Comparison of ENCODE assay signal across 22 cellular contexts in genomic region chr10:22545643-22546042, GRCh38.
A peak's percentile ranks its signal among the peaks of the same experiment; 100 is the strongest.
DNase-seq lines count a peak whose midpoint lies in the region; ATAC-seq, FAIRE-seq and TF ChIP-seq lines count a peak whose summit lies in the region.
"Had no signal": no experiment of that assay in that cellular context is flagged by ENCODE, and none has a peak within 500 bp of the region (broad histone marks: within the 10 kb centered on the region; RNA-seq: fewer than 3 reads in every experiment).

No MANE protein-coding gene starts in this region.

- H3K27ac Mint-ChIP-seq in activated naive CD4-positive, alpha-beta T cell treated with anti-CD3 and anti-CD28 coated beads, Interleukin-2, amount 50 U/mL, for 24 hours: peak overlapping the region; percentile 41
- peak overlapping the region; percentile 88 for H3K27ac Mint-ChIP-seq in CD8-positive, alpha-beta T cell
- H3K27ac Mint-ChIP-seq in stimulated activated effector memory CD8-positive, alpha-beta T cell treated with anti-CD3 and anti-CD28 coated beads, Interleukin-12 subunit alpha, Interleukin-12 subunit beta, amount 100 ng/mL, for 72 hours: peak overlapping the region; percentile 94

- peaks cover 18% of the 10 kb centered on the region for H3K4me1 Mint-ChIP-seq in activated naive CD4-positive, alpha-beta T cell treated with anti-CD3 and anti-CD28 coated beads, Interleukin-2, amount 50 U/mL, for 24 hours
- peaks cover 28% of the 10 kb centered on the region for H3K4me1 Mint-ChIP-seq in CD8-positive, alpha-beta T cell (ENCODE audit: low read depth)
- H3K4me1 Mint-ChIP-seq in stimulated activated effector memory CD8-positive, alpha-beta T cell treated with anti-CD3 and anti-CD28 coated beads, Interleukin-12 subunit alpha, Interleukin-12 subunit beta, amount 100 ng/mL, for 72 hours: peaks cover 35% of the 10 kb centered on the region

- no peaks in the 10 kb centered on the region for H3K9me2 ChIP-seq in GM23248 (ENCODE audit: insufficient read depth)

- WGBS in K562 (ENCODE audit: insufficient coverage, low coverage, missing lambda C conversion rate): 100% methylated on average over 1 of the region's 1 CpG
- WGBS in GM23248 (ENCODE audit: low coverage in 1 of 2, low lambda C conversion rate in 2 of 2, missing lambda C conversion rate in 2 of 2), 2 experiments: 90 to 100% methylated on average over 1 of the region's 1 CpG

- H3K9me1 ChIP-seq in K562 (ENCODE audit: control insufficient read depth, insufficient read depth, low read length): no peaks in the 10 kb centered on the region

- FAIRE-seq in K562 (lab: Jason Lieb, UNC): peak; percentile 6
- FAIRE-seq: H54 had no signal

- H3K27me3 Mint-ChIP-seq in activated naive CD4-positive, alpha-beta T cell treated with anti-CD3 and anti-CD28 coated beads, Interleukin-2, amount 50 U/mL, for 24 hours: no peaks in the 10 kb centered on the region
- no peaks in the 10 kb centered on the region for H3K27me3 Mint-ChIP-seq in CD8-positive, alpha-beta T cell (ENCODE audit: low read depth)

- H3K4me1 ChIP-seq in CD8-positive, alpha-beta T cell (ENCODE audit: insufficient read depth, low read length): peaks cover 15% of the 10 kb centered on the region
- H3K4me1 ChIP-seq in K562 (replicated peaks in 1 of 2; ENCODE audit: control insufficient read depth in 2 of 2, insufficient read depth in 2 of 2, low read length in 2 of 2) (peaks cover 0 to 3% of the 10 kb centered on the region in 2 experiments; a peak in 1 of 5 replicates), GM23248 (ENCODE audit: insufficient read depth) (no peaks in the 10 kb centered on the region)

- H3K9me3 ChIP-seq in CD8-positive, alpha-beta T cell (ENCODE audit: low read length): no peaks in the 10 kb centered on the region
- H3K9me3 ChIP-seq in K562 (replicated peaks; ENCODE audit: control insufficient read depth, insufficient read depth, low read depth, low read length) (no peaks in the 10 kb centered on the region), GM23248 (ENCODE audit: low read depth) (no peaks in the 10 kb centered on the region)

- TF ChIP-seq CTCF in CD8-positive, alpha-beta T cell (IDR thresholded peaks at IDR 0.05): no peak
- TF ChIP-seq CTCF in K562 (IDR thresholded peaks at IDR 0.05 in 2 of 3, conservative IDR thresholded peaks at IDR 0.05 in 1 of 3; ENCODE audit: insufficient read depth in 2 of 3, low read depth in 1 of 3, low read length in 3 of 3): no peak

- H3K4me3 ChIP-seq in CD8-positive, alpha-beta T cell (ENCODE audit: low read depth, low read length): no peak overlapping the region
- no peak overlapping the region for H3K4me3 ChIP-seq in K562
- no peak overlapping the region for H3K4me3 ChIP-seq in GM23248
- H3K4me3 ChIP-seq: PC-9 had no signal

- in situ Hi-C loops in K562 (cut with MboI) (no loop called here), GM23248 (cut with MboI) (no loop called here)

- H3K27ac ChIP-seq in CD8-positive, alpha-beta T cell (ENCODE audit: low read depth, low read length): no peak overlapping the region
- H3K27ac ChIP-seq in K562 (ENCODE audit: extremely low read depth, low read depth, low read length) (no peak overlapping the region), GM23248 (no peak overlapping the region)
- H3K27ac ChIP-seq: KMS-11, PC-9 had no signal

- ATAC-seq in CD8-positive, alpha-beta T cell: no peak
- no peak for ATAC-seq in K562
- no peak for ATAC-seq in stimulated activated effector memory CD8-positive, alpha-beta T cell treated with anti-CD3 and anti-CD28 coated beads, Interleukin-12 subunit alpha, Interleukin-12 subunit beta, amount 100 ng/mL, for 72 hours
- ATAC-seq in GM19035 (IDR thresholded peaks at IDR 0.05; ENCODE audit: unreplicated experiment): no peak

- H3K9ac ChIP-seq in K562 (ENCODE audit: insufficient read depth in 1 of 2, low read depth in 2 of 2, low read length in 2 of 2): no peak overlapping the region
- H3K9ac ChIP-seq in GM23248: no peak overlapping the region
- H3K9ac ChIP-seq: KMS-11 had no signal

- H4K20me1 ChIP-seq in K562 (replicated peaks; ENCODE audit: control insufficient read depth, insufficient read depth, low read length) (peaks cover 4% of the 10 kb centered on the region; the same call in 1 of the 2 replicates), GM23248 (ENCODE audit: insufficient read depth) (no peaks in the 10 kb centered on the region)

- H3F3A ChIP-seq in GM23248 (ENCODE audit: insufficient read depth): no peaks in the 10 kb centered on the region

- no peak for TF ChIP-seq RAD21 in K562 (CRISPR knock-in tag; conservative IDR thresholded peaks at IDR 0.05 in 1 of 2, IDR thresholded peaks at IDR 0.05 in 1 of 2)

- H3K36me3 ChIP-seq in CD8-positive, alpha-beta T cell (ENCODE audit: insufficient read depth, low read length): peaks cover 59% of the 10 kb centered on the region
- H3K36me3 ChIP-seq in K562 (ENCODE audit: control insufficient read depth, insufficient read depth, low read length) (peaks cover 92% of the 10 kb centered on the region), GM23248 (ENCODE audit: low read depth) (peaks cover 9% of the 10 kb centered on the region; the same call in 1 of the 2 replicates)

- CTCF ChIA-PET in CD8-positive, alpha-beta T cell (lab: Charles Lee): interaction anchor here (0.5 kb wide), 1 partner anchor 101 kb away, joined by 3 read pairs; no protein-coding TSS in a partner anchor
- CTCF ChIA-PET in K562 (lab: Yijun Ruan, JAX; ENCODE audit: low intra/inter-chr PET ratio): no interaction called here

- POLR2A ChIA-PET in CD8-positive, alpha-beta T cell (lab: Charles Lee): no interaction called here
- POLR2A ChIA-PET in K562 (lab: Yijun Ruan, JAX): no interaction called here

- TF ChIP-seq POLR2A in K562 (conservative IDR thresholded peaks at IDR 0.05): no peak

- intact Hi-C loops in CD8-positive, alpha-beta T cell (cut with DNase I, micrococcal nuclease): no loop called here
- intact Hi-C loops in K562 (cut with micrococcal nuclease): no loop called here

- H2AFZ ChIP-seq in K562 (ENCODE audit: low read depth, low read length) (no peak overlapping the region), GM23248 (no peak overlapping the region)
- H2AFZ ChIP-seq: PC-9 had no signal

- no peak overlapping the region for H3K4me3 Mint-ChIP-seq in activated naive CD4-positive, alpha-beta T cell treated with anti-CD3 and anti-CD28 coated beads, Interleukin-2, amount 50 U/mL, for 24 hours
- H3K4me3 Mint-ChIP-seq in CD8-positive, alpha-beta T cell: no peak overlapping the region
- H3K4me3 Mint-ChIP-seq in stimulated activated effector memory CD8-positive, alpha-beta T cell treated with anti-CD3 and anti-CD28 coated beads, Interleukin-12 subunit alpha, Interleukin-12 subunit beta, amount 100 ng/mL, for 72 hours: no peak overlapping the region

- DNase-seq in activated naive CD4-positive, alpha-beta T cell treated with anti-CD3 and anti-CD28 coated beads, Interleukin-2, amount 50 U/mL, for 16 hours: no peak
- no peak for DNase-seq in CD8-positive, alpha-beta T cell
- DNase-seq in K562 (ENCODE audit: extremely low read depth in 1 of 4, low spot score in 3 of 4): no peak
- DNase-seq in stimulated activated effector memory CD8-positive, alpha-beta T cell treated with anti-CD3 and anti-CD28 coated beads, Interleukin-12 subunit alpha, Interleukin-12 subunit beta, amount 100 ng/mL, for 72 hours (ENCODE audit: low spot score in 2 of 2): no peak
- DNase-seq in GM23248: no peak
- DNase-seq: AML-193, C1 segment of cervical spinal cord, EL, GF-D8, NCI-H1092 treated with DMSO at 0.1 percent for 48 hours, NCI-H1436 treated with DMSO at 0.1 percent for 48 hours, NCI-H2029, NCI-H2227 treated with DMSO at 0.1 percent for 48 hours, NCI-H510A, NCI-H748 treated with DMSO at 0.1 percent for 48 hours, PC-9, RPMI8226, SHP77 had no signal

- H3K36me3 Mint-ChIP-seq in activated naive CD4-positive, alpha-beta T cell treated with anti-CD3 and anti-CD28 coated beads, Interleukin-2, amount 50 U/mL, for 24 hours: peaks cover 14% of the 10 kb centered on the region
- H3K36me3 Mint-ChIP-seq in CD8-positive, alpha-beta T cell: peaks cover 90% of the 10 kb centered on the region
- H3K36me3 Mint-ChIP-seq in stimulated activated effector memory CD8-positive, alpha-beta T cell treated with anti-CD3 and anti-CD28 coated beads, Interleukin-12 subunit alpha, Interleukin-12 subunit beta, amount 100 ng/mL, for 72 hours: peaks cover 94% of the 10 kb centered on the region

- BruUV-seq in K562 (replicated peaks; lab: Mats Ljungman, UMichigan): no TSS peak

- H3K9me3 Mint-ChIP-seq in activated naive CD4-positive, alpha-beta T cell treated with anti-CD3 and anti-CD28 coated beads, Interleukin-2, amount 50 U/mL, for 24 hours: no peaks in the 10 kb centered on the region
- no peaks in the 10 kb centered on the region for H3K9me3 Mint-ChIP-seq in CD8-positive, alpha-beta T cell
- no peaks in the 10 kb centered on the region for H3K9me3 Mint-ChIP-seq in stimulated activated effector memory CD8-positive, alpha-beta T cell treated with anti-CD3 and anti-CD28 coated beads, Interleukin-12 subunit alpha, Interleukin-12 subunit beta, amount 100 ng/mL, for 72 hours

- no peak for TF ChIP-seq EP300 in K562 (IDR thresholded peaks at IDR 0.05; ENCODE audit: low read length)

- no peak overlapping the region for H3K4me2 ChIP-seq in K562 (ENCODE audit: insufficient read depth, low read length)
- H3K4me2 ChIP-seq in GM23248 (ENCODE audit: unreplicated experiment): no peak overlapping the region
- H3K4me2 ChIP-seq: KMS-11, PC-9 had no signal

- H3K79me2 ChIP-seq in K562 (ENCODE audit: control insufficient read depth, insufficient read depth, low read length) (no peaks in the 10 kb centered on the region), GM23248 (ENCODE audit: insufficient read depth) (no peaks in the 10 kb centered on the region)

- no peaks in the 10 kb centered on the region for H3K27me3 ChIP-seq in CD8-positive, alpha-beta T cell (ENCODE audit: insufficient read depth, low read length)
- no peaks in the 10 kb centered on the region for H3K27me3 ChIP-seq in K562 (ENCODE audit: control insufficient read depth in 2 of 2, insufficient read depth in 2 of 2, low read length in 2 of 2)
- H3K27me3 ChIP-seq in GM23248 (replicated peaks; ENCODE audit: insufficient read depth): no peaks in the 10 kb centered on the region

TF ChIP-seq in K562, 482 proteins besides CTCF, POLR2A, EP300 and RAD21:
- no peak for TF ChIP-seq HES1 (IDR thresholded peaks at IDR 0.05; ENCODE audit: low read depth)
- peak; percentile 95 for TF ChIP-seq ZNF121 (CRISPR knock-in tag; conservative IDR thresholded peaks at IDR 0.05)

Comparison
In these comparisons a context has a peak if more than half of its experiments do, and no peak if none do; other contexts are left out.
1. H3K27ac Mint-ChIP-seq: peak in every context shown above with its lines; median percentile 94 in stimulated activated effector memory CD8-positive, alpha-beta T cell treated with anti-CD3 and anti-CD28 coated beads, Interleukin-12 subunit alpha, Interleukin-12 subunit beta, amount 100 ng/mL, for 72 hours; 88 in CD8-positive, alpha-beta T cell; 41 in activated naive CD4-positive, alpha-beta T cell treated with anti-CD3 and anti-CD28 coated beads, Interleukin-2, amount 50 U/mL, for 24 hours.